ENCODE assay signal across 1 cellular context in the genomic region with DNA sequence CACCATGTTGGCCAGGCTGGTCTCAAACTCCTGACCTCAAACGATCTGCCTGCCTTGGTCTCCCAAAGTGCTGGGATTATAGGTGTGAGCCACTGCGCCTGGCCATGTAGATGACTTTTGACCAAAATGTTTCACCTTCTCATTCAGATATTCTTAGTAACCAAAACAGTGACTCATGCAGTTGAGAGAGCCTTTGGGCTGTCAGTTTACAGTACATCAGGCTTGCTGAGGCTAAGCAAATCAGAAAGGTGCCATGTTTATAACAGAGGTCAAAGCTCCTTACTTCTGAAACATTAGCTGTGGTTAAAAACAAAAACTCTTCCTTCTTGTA.
TF ChIP-seq lines count a peak whose summit lies in the region.

No MANE protein-coding gene starts in this region.

TF ChIP-seq in GM23338, 12 proteins besides CTCF, POLR2A, EP300 and RAD21:
- TF ChIP-seq, protein P1, sequence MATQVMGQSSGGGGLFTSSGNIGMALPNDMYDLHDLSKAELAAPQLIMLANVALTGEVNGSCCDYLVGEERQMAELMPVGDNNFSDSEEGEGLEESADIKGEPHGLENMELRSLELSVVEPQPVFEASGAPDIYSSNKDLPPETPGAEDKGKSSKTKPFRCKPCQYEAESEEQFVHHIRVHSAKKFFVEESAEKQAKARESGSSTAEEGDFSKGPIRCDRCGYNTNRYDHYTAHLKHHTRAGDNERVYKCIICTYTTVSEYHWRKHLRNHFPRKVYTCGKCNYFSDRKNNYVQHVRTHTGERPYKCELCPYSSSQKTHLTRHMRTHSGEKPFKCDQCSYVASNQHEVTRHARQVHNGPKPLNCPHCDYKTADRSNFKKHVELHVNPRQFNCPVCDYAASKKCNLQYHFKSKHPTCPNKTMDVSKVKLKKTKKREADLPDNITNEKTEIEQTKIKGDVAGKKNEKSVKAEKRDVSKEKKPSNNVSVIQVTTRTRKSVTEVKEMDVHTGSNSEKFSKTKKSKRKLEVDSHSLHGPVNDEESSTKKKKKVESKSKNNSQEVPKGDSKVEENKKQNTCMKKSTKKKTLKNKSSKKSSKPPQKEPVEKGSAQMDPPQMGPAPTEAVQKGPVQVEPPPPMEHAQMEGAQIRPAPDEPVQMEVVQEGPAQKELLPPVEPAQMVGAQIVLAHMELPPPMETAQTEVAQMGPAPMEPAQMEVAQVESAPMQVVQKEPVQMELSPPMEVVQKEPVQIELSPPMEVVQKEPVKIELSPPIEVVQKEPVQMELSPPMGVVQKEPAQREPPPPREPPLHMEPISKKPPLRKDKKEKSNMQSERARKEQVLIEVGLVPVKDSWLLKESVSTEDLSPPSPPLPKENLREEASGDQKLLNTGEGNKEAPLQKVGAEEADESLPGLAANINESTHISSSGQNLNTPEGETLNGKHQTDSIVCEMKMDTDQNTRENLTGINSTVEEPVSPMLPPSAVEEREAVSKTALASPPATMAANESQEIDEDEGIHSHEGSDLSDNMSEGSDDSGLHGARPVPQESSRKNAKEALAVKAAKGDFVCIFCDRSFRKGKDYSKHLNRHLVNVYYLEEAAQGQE (IDR thresholded peaks at IDR 0.05; ENCODE audit: unreplicated experiment), result no peak
- no peak for TF ChIP-seq NANOG (IDR thresholded peaks at IDR 0.05; ENCODE audit: borderline replicate concordance)
- no peak for TF ChIP-seq STAT1 (IDR thresholded peaks at IDR 0.05; ENCODE audit: unreplicated experiment)
- TF ChIP-seq POLR2AphosphoS5 (IDR thresholded peaks at IDR 0.05; ENCODE audit: low read depth), result no peak
- no peak for TF ChIP-seq ZNF462 (CRISPR knock-in tag; IDR thresholded peaks at IDR 0.05)
- TF ChIP-seq EZH2 (IDR thresholded peaks at IDR 0.05; ENCODE audit: low read depth, unreplicated experiment), result no peak
TF ChIP-seq in GM23338: peak in this region for 0.
